ENCODE assay signal across 19 cellular contexts in the genomic region with DNA sequence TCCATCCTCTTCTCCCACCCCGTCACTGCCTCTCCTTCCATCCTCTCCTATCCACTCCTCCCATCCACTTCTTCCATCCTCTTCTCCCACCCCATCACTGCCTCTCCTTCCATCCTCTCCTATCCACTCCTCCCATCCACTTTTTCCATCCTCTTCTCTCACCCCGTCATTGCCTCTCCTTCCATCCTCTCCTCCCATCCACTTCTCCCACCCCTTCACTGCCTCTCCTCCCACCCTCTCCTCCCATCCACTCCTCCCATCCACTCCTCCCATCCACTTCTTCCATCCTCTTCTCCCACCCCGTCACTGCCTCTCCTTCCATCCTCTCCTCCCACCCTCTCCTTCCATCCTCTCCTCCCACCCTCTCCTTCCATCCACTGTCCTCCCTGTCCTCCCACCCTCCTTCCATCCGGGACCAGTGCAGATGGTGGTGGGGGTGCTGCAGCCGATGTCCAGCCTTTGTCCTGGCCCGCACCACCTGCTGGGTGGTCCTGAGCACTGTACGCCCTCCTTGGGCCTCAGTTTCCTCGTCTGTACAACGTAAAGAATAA.
"Had no signal": no experiment of that assay in that cellular context is flagged by ENCODE, and none has a peak within 500 bp of the region (broad histone marks: within the 10 kb centered on the region; RNA-seq: fewer than 3 reads in every experiment).

No MANE protein-coding gene starts in this region.

- H3K9me3 Mint-ChIP-seq: activated CD4-positive, alpha-beta T cell treated with anti-CD3 and anti-CD28 coated beads, Interleukin-2, amount 10 ng/mL, durations not matched to agents 24 days and 14 days; activated CD8-positive, alpha-beta T cell treated with anti-CD3 and anti-CD28 coated beads for 36 hours; activated naive CD8-positive, alpha-beta T cell treated with anti-CD3 and anti-CD28 coated beads, Interleukin-2, amount 10 ng/mL, durations not matched to agents 7 days and 5 days; activated T-helper 2 cell treated with anti-CD3 and anti-CD28 coated beads, Interferon-gamma antibody, Interleukin-2, Interleukin-4, amounts not matched to agents 10 μg/mL and 5 μg/mL and 100 μg/mL, durations not matched to agents 14 hours and 24 hours and 36 hours; endodermal cell; stimulated activated naive CD8-positive, alpha-beta T cell treated with anti-CD3 and anti-CD28 coated beads, Interleukin-15, amount 100 ng/mL, for 72 hours had no signal

- H2AFZ ChIP-seq: hepatocyte had no signal

- H3K27me3 ChIP-seq: body of pancreas, dorsolateral prefrontal cortex, hepatocyte, suprapubic skin, upper lobe of left lung had no signal

- H3K4me3 ChIP-seq: body of pancreas, dorsolateral prefrontal cortex, hepatocyte, psoas muscle, skin epidermis, suprapubic skin had no signal

- H3K27ac ChIP-seq: body of pancreas, epithelial cell of prostate, hepatocyte, psoas muscle, skin epidermis, suprapubic skin had no signal

- H3K36me3 Mint-ChIP-seq: activated naive CD8-positive, alpha-beta T cell treated with anti-CD3 and anti-CD28 coated beads, Interleukin-2, amount 10 ng/mL, durations not matched to agents 7 days and 5 days had no signal

- H3K4me1 Mint-ChIP-seq: endodermal cell had no signal

- DNase-seq: activated CD4-positive, alpha-beta T cell treated with anti-CD3 and anti-CD28 coated beads, Interleukin-2, amount 10 ng/mL, durations not matched to agents 24 days and 14 days; activated CD8-positive, alpha-beta T cell treated with anti-CD3 and anti-CD28 coated beads for 36 hours; activated naive CD4-positive, alpha-beta T cell treated with Interleukin-2 at 50 U/mL for 16 hours; activated naive CD8-positive, alpha-beta T cell treated with anti-CD3 and anti-CD28 coated beads, Interleukin-2, amount 10 ng/mL, durations not matched to agents 7 days and 5 days; activated T-cell treated with anti-CD3 and anti-CD28 coated beads, Interleukin-2, amount 50 U/mL, for 1 hour; dorsolateral prefrontal cortex; endodermal cell; stimulated activated CD4-positive, alpha-beta T cell treated with anti-CD3 and anti-CD28 coated beads, Interleukin-15, amount 100 ng/mL, for 24 hours; stimulated activated CD4-positive, alpha-beta T cell treated with anti-CD3 and anti-CD28 coated beads, Interleukin-2, amount 100 ng/mL, for 48 hours; stimulated activated naive CD8-positive, alpha-beta T cell treated with anti-CD3 and anti-CD28 coated beads, Interleukin-15, amount 100 ng/mL, for 72 hours; T1000 had no signal

- H3K9me3 ChIP-seq: body of pancreas, psoas muscle, suprapubic skin, upper lobe of left lung had no signal

- H3K4me3 Mint-ChIP-seq: activated CD4-positive, alpha-beta T cell treated with anti-CD3 and anti-CD28 coated beads, Interleukin-2, amount 10 ng/mL, durations not matched to agents 24 days and 14 days; activated CD8-positive, alpha-beta T cell treated with anti-CD3 and anti-CD28 coated beads for 36 hours; activated naive CD8-positive, alpha-beta T cell treated with anti-CD3 and anti-CD28 coated beads, Interleukin-2, amount 10 ng/mL, durations not matched to agents 7 days and 5 days; stimulated activated naive CD8-positive, alpha-beta T cell treated with anti-CD3 and anti-CD28 coated beads, Interleukin-15, amount 100 ng/mL, for 72 hours had no signal

- H3K27ac Mint-ChIP-seq: activated CD4-positive, alpha-beta T cell treated with anti-CD3 and anti-CD28 coated beads, Interleukin-2, amount 10 ng/mL, durations not matched to agents 24 days and 14 days; activated CD8-positive, alpha-beta T cell treated with anti-CD3 and anti-CD28 coated beads for 36 hours; activated naive CD8-positive, alpha-beta T cell treated with anti-CD3 and anti-CD28 coated beads, Interleukin-2, amount 10 ng/mL, durations not matched to agents 7 days and 5 days; activated T-helper 2 cell treated with anti-CD3 and anti-CD28 coated beads, Interferon-gamma antibody, Interleukin-2, Interleukin-4, amounts not matched to agents 10 μg/mL and 5 μg/mL and 100 μg/mL, durations not matched to agents 14 hours and 24 hours and 36 hours; endodermal cell; stimulated activated naive CD8-positive, alpha-beta T cell treated with anti-CD3 and anti-CD28 coated beads, Interleukin-15, amount 100 ng/mL, for 72 hours had no signal

- H3K27me3 Mint-ChIP-seq: activated CD8-positive, alpha-beta T cell treated with anti-CD3 and anti-CD28 coated beads for 36 hours; activated naive CD8-positive, alpha-beta T cell treated with anti-CD3 and anti-CD28 coated beads, Interleukin-2, amount 10 ng/mL, durations not matched to agents 7 days and 5 days had no signal
